8 cellular contexts compared by ENCODE assay signal in the genomic region with DNA sequence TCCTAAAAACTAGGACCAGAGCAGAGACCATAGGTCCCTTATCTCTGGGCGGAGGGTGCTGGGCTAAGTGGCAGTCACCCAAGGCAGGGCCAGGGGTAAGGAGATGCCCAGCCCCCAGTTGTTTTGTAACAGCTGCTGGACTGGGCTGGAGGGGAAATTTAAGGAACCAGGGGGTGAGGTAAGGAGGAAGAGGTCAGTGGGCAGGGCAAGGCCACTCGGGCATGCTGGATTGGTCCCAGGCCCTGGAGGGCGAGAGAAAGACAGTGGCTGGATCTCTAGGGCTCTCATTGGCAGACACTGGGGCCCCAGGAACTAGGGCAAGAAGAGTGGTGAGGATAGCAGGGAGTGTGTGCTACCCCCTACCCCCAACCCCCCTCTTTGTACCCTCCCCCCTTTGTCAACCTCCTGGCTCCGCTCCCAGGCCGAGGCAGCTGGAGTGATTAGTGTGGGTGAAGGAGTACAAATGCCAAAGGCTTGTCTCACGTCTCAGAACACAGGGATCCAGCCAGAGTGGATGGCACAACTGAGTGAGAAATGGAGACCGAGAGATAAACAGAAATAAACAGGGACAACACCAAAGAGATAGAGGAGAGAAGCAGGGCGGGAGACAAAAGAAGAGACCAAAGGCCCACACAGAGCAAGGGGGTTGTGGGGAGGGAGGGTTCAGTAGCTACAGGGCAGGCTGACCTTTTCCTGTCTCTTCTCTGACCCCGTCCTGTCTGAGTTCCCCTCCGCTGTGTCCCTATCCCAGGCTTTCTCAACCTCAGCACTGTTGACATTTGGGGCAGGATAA. TPM values are rescaled to one million over a fixed set of nuclear protein-coding genes. Genes with fewer than 3 reads are reported as not detected.
DNase-seq lines count a peak whose midpoint lies in the region; ATAC-seq and TF ChIP-seq lines count a peak whose summit lies in the region.

No MANE protein-coding gene starts in this region.

- H3K36me3 ChIP-seq in mesendoderm (ENCODE audit: control insufficient read depth, insufficient read depth, low read length) (no peaks in the 10 kb centered on the region), vagina (no peaks in the 10 kb centered on the region)

- H2BK5ac ChIP-seq in mesendoderm (ENCODE audit: low read length) = no peak overlapping the region

- H3K4me1 ChIP-seq in mesendoderm (ENCODE audit: control insufficient read depth, low read depth, low read length) = no peaks in the 10 kb centered on the region
- peaks cover 23% of the 10 kb centered on the region for H3K4me1 ChIP-seq in vagina

- H3K4me3 ChIP-seq in mesendoderm (ENCODE audit: low read length) (no peak overlapping the region), vagina (no peak overlapping the region)

- H3K9ac ChIP-seq in mesendoderm (ENCODE audit: low read length) = no peak overlapping the region

- H3K27ac ChIP-seq in mesendoderm (ENCODE audit: low read depth, low read length) = no peak overlapping the region
- peak overlapping the region; percentile 69 for H3K27ac ChIP-seq in vagina

- no peak for TF ChIP-seq POLR2A in vagina (IDR thresholded peaks at IDR 0.05)

- no peaks in the 10 kb centered on the region for H3K27me3 Mint-ChIP-seq in dendritic cell treated with granulocyte-macrophage colony-stimulating factor and Interleukin-4, amounts not matched to agents 40 ng/mL and 50 ng/mL, for 4 days
- no peaks in the 10 kb centered on the region for H3K27me3 Mint-ChIP-seq in activated T-cell treated with anti-CD3 and anti-CD28 coated beads, Interleukin-2, amount 50 U/mL, for 4 hours (ENCODE audit: low read depth)

- H3K27ac Mint-ChIP-seq in dendritic cell treated with granulocyte-macrophage colony-stimulating factor and Interleukin-4, amounts not matched to agents 40 ng/mL and 50 ng/mL, for 4 days = peak overlapping the region; percentile 89

- H3K18ac ChIP-seq in mesendoderm (ENCODE audit: low read length) = no peak overlapping the region

- H4K8ac ChIP-seq in mesendoderm (ENCODE audit: low read depth, low read length) = no peak overlapping the region

- H4K5ac ChIP-seq in mesendoderm (ENCODE audit: low read length) = no peak overlapping the region

- H3K27me3 ChIP-seq in mesendoderm (ENCODE audit: insufficient read depth, low read length, poor library complexity) (no peaks in the 10 kb centered on the region), vagina (no peaks in the 10 kb centered on the region)

- H3K4me1 Mint-ChIP-seq in dendritic cell treated with granulocyte-macrophage colony-stimulating factor and Interleukin-4, amounts not matched to agents 40 ng/mL and 50 ng/mL, for 4 days (ENCODE audit: low read depth) = peaks cover 17% of the 10 kb centered on the region
- peaks cover 4% of the 10 kb centered on the region for H3K4me1 Mint-ChIP-seq in activated T-cell treated with anti-CD3 and anti-CD28 coated beads, Interleukin-2, amount 50 U/mL, for 4 hours (ENCODE audit: low read depth)

- no peak overlapping the region for H2AK5ac ChIP-seq in mesendoderm (ENCODE audit: low read length)

- TF ChIP-seq CTCF in vagina (IDR thresholded peaks at IDR 0.05) = no peak

- no peak overlapping the region for H2BK120ac ChIP-seq in mesendoderm (ENCODE audit: low read depth, low read length)

- no peaks in the 10 kb centered on the region for H3K36me3 Mint-ChIP-seq in dendritic cell treated with granulocyte-macrophage colony-stimulating factor and Interleukin-4, amounts not matched to agents 40 ng/mL and 50 ng/mL, for 4 days (ENCODE audit: low read depth)
- H3K36me3 Mint-ChIP-seq in activated T-cell treated with anti-CD3 and anti-CD28 coated beads, Interleukin-2, amount 50 U/mL, for 4 hours (ENCODE audit: insufficient read depth) = no peaks in the 10 kb centered on the region

- H2BK15ac ChIP-seq in mesendoderm (replicated peaks; ENCODE audit: low read depth) = no peak overlapping the region

- ATAC-seq in activated T-cell treated with anti-CD3 and anti-CD28 coated beads, Interleukin-2, amount 50 U/mL, for 4 hours = no peak

- no CpG with 5 or more reads among the region's 10 CpGs for WGBS in mesendoderm (ENCODE audit: extremely low coverage, insufficient coverage, low lambda C conversion rate)

- no peaks in the 10 kb centered on the region for H3K9me3 Mint-ChIP-seq in dendritic cell treated with granulocyte-macrophage colony-stimulating factor and Interleukin-4, amounts not matched to agents 40 ng/mL and 50 ng/mL, for 4 days
- no peaks in the 10 kb centered on the region for H3K9me3 Mint-ChIP-seq in activated T-cell treated with anti-CD3 and anti-CD28 coated beads, Interleukin-2, amount 50 U/mL, for 4 hours

- no peaks in the 10 kb centered on the region for H3K9me3 ChIP-seq in vagina

- H3K4me2 ChIP-seq in mesendoderm (ENCODE audit: low read length) = no peak overlapping the region

- no peak overlapping the region for H3K23ac ChIP-seq in mesendoderm (ENCODE audit: low read length)

- DNase-seq in NCI-H82 (lab: John Stamatoyannopoulos, UW) (peak; percentile 69), NCI-H82 treated with DMSO at 0.1 percent for 48 hours (lab: John Stamatoyannopoulos, UW; ENCODE audit: unreplicated experiment) (no peak), mesendoderm (peak; percentile 19), vagina (ENCODE audit: extremely low spot score in 2 of 2) (no peak), NCI-H748 (lab: John Stamatoyannopoulos, UW; ENCODE audit: unreplicated experiment) (no peak), HuH-7.5 (ENCODE audit: low spot score) (no peak)
- no peak for DNase-seq in activated T-cell treated with anti-CD3 and anti-CD28 coated beads, Interleukin-2, amount 50 U/mL, for 4 hours

- peak overlapping the region; percentile 30 for H3K56ac ChIP-seq in mesendoderm (ENCODE audit: low read length)

- H3K79me2 ChIP-seq in mesendoderm (ENCODE audit: control insufficient read depth, insufficient read depth, low read length) = no peaks in the 10 kb centered on the region

- intact Hi-C loops in dendritic cell treated with granulocyte-macrophage colony-stimulating factor and Interleukin-4, amounts not matched to agents 40 ng/mL and 50 ng/mL, for 4 days (cut with micrococcal nuclease) = loop anchor here (1.0 kb wide), 1 partner anchor 20 kb away; no protein-coding TSS in a partner anchor
- intact Hi-C loops in vagina (cut with DNase I) = loop anchor here (2.0 kb wide), 1 partner anchor 77 kb away; no protein-coding TSS in a partner anchor

- no peak overlapping the region for H3K4ac ChIP-seq in mesendoderm (ENCODE audit: low read depth, low read length)

- no peak overlapping the region for H3K4me3 Mint-ChIP-seq in dendritic cell treated with granulocyte-macrophage colony-stimulating factor and Interleukin-4, amounts not matched to agents 40 ng/mL and 50 ng/mL, for 4 days
- no peak overlapping the region for H3K4me3 Mint-ChIP-seq in activated T-cell treated with anti-CD3 and anti-CD28 coated beads, Interleukin-2, amount 50 U/mL, for 4 hours

- no peaks in the 10 kb centered on the region for H3K79me1 ChIP-seq in mesendoderm (ENCODE audit: low read length)

RNA-seq across cellular contexts. Expression of a gene that starts 20.5 kb away (rescaled TPM):
- 112 TPM for polyA plus RNA-seq in mesendoderm (2013, experiment 1 of 2)
- polyA plus RNA-seq in mesendoderm (2013, experiment 2 of 2) = 114 TPM
- 57.7 TPM for total RNA-seq in vagina
- 100 to 1,000 TPM; 134 to 145 (median 142) TPM for total RNA-seq in activated T-cell treated with anti-CD3 and anti-CD28 coated beads, Interleukin-2, amount 50 U/mL, for 4 hours

RNA-seq across cellular contexts. Expression of a gene that starts 47.8 kb away (rescaled TPM):
- polyA plus RNA-seq in mesendoderm (2013, experiment 1 of 2) = 38.9 TPM
- 40.0 TPM for polyA plus RNA-seq in mesendoderm (2013, experiment 2 of 2)
- 93.8 TPM for total RNA-seq in vagina
- 100 to 1,000 TPM; 162 to 182 (median 164) TPM for total RNA-seq in activated T-cell treated with anti-CD3 and anti-CD28 coated beads, Interleukin-2, amount 50 U/mL, for 4 hours

RNA-seq across cellular contexts. Expression of a gene that starts 54.5 kb away (rescaled TPM):
- polyA plus RNA-seq in mesendoderm (2013, experiment 1 of 2) = 40.2 TPM
- 41.3 TPM for polyA plus RNA-seq in mesendoderm (2013, experiment 2 of 2)
- 52.1 TPM for total RNA-seq in vagina
- total RNA-seq in activated T-cell treated with anti-CD3 and anti-CD28 coated beads, Interleukin-2, amount 50 U/mL, for 4 hours = 10 to 100 TPM; 64.2 to 69.6 (median 65.9) TPM

Comparison
In these comparisons a context has a peak if more than half of its experiments do, and no peak if none do; other contexts are left out.
1. DNase-seq: peak in NCI-H82 (single experiment) and mesendoderm (single experiment); none in NCI-H82 treated with DMSO at 0.1 percent for 48 hours (single experiment), vagina (0 of 2), activated T-cell treated with anti-CD3 and anti-CD28 coated beads, Interleukin-2, amount 50 U/mL, for 4 hours (single experiment), NCI-H748 (single experiment) and HuH-7.5 (single experiment).